35 cellular contexts compared by ENCODE assay signal in the genomic region with DNA sequence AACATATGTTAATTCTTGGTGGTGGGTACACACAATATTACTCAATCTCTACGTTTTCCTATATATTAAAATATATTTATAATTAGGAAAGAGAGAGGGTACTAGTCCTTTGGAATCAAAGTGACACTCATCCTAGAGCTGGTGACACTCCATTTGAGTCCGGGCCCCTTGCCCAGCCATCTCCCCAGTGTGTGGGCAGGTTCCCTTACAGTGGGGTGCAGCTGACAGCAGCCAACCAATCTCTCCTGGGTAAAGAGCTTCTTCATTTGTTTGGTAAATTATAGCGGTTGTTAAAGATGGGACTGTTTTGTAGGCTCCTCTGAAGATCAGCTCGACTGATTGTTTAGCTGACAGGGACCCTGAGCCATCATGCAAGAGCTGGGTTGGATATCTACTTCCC.
"Had no signal": no experiment of that assay in that cellular context is flagged by ENCODE, and none has a peak within 500 bp of the region (broad histone marks: within the 10 kb centered on the region; RNA-seq: fewer than 3 reads in every experiment).

No MANE protein-coding gene starts in this region.

- H3K9me3 Mint-ChIP-seq: activated CD4-positive, alpha-beta memory T cell treated with anti-CD3 and anti-CD28 coated beads for 36 hours; activated naive CD4-positive, alpha-beta T cell treated with anti-CD3 and anti-CD28 coated beads for 36 hours; activated naive CD4-positive, alpha-beta T cell treated with anti-CD3 and anti-CD28 coated beads, Interleukin-2, amount 50 U/mL, for 72 hours; activated naive CD8-positive, alpha-beta T cell treated with anti-CD3 and anti-CD28 coated beads for 36 hours; activated T-cell treated with anti-CD3 and anti-CD28 coated beads, Interleukin-2, amount 50 U/mL, for 4 hours; activated T-cell treated with anti-CD3 and anti-CD28 coated beads, Interleukin-2, amount 50 U/mL, for 72 hours; activated T-helper 1 cell treated with anti-CD3 and anti-CD28 coated beads, Interleukin-12 subunit alpha, Interleukin-12 subunit beta, Interleukin-2, Interleukin-4 antibody, amounts not matched to agents 30 ng/mL and 10 ng/mL and 1 ng/mL, durations not matched to agents 14 hours and 24 hours and 36 hours; activated T-helper 17 cell treated with anti-CD3 and anti-CD28 coated beads, Interleukin-2, amount 50 U/mL, for 72 hours; T-helper 2 cell treated with Interferon-gamma antibody and Interleukin-4, amounts not matched to agents 5 μg/mL and 100 μg/mL, for 36 hours had no signal

- H3K4me3 ChIP-seq: adrenal gland, body of pancreas, breast epithelium had no signal

- H3K4me1 ChIP-seq: adrenal gland, breast epithelium had no signal

- H3K27me3 ChIP-seq: adrenal gland, body of pancreas, brain microvascular endothelial cell, breast epithelium had no signal

- H3K36me3 ChIP-seq: adrenal gland, brain microvascular endothelial cell, breast epithelium, WERI-Rb-1 had no signal

- H3K9me3 ChIP-seq: adrenal gland, body of pancreas had no signal

- H3K36me3 Mint-ChIP-seq: activated CD4-positive, alpha-beta memory T cell treated with anti-CD3 and anti-CD28 coated beads for 36 hours; activated naive CD4-positive, alpha-beta T cell treated with anti-CD3 and anti-CD28 coated beads, Interleukin-2, amount 50 U/mL, for 72 hours; activated naive CD8-positive, alpha-beta T cell treated with anti-CD3 and anti-CD28 coated beads for 36 hours; T-cell; WTC11 had no signal

- H3K4me3 Mint-ChIP-seq: activated CD4-positive, alpha-beta memory T cell treated with anti-CD3 and anti-CD28 coated beads for 36 hours; activated CD4-positive, alpha-beta T cell treated with anti-CD3 and anti-CD28 coated beads for 36 hours; activated CD8-positive, alpha-beta T cell treated with anti-CD3 and anti-CD28 coated beads for 36 hours; activated naive CD4-positive, alpha-beta T cell treated with anti-CD3 and anti-CD28 coated beads for 36 hours; activated naive CD8-positive, alpha-beta T cell treated with anti-CD3 and anti-CD28 coated beads for 36 hours; activated T-cell treated with anti-CD3 and anti-CD28 coated beads, Interleukin-2, amount 50 U/mL, for 4 hours; activated T-cell treated with anti-CD3 and anti-CD28 coated beads, Interleukin-2, amount 50 U/mL, for 72 hours; activated T-helper 1 cell treated with anti-CD3 and anti-CD28 coated beads, Interleukin-12 subunit alpha, Interleukin-12 subunit beta, Interleukin-2, Interleukin-4 antibody, amounts not matched to agents 30 ng/mL and 10 ng/mL and 1 ng/mL, durations not matched to agents 14 hours and 24 hours and 36 hours; activated T-helper 17 cell treated with anti-CD3 and anti-CD28 coated beads, Interleukin-2, amount 50 U/mL, for 72 hours; T-cell; T-helper 2 cell treated with Interferon-gamma antibody and Interleukin-4, amounts not matched to agents 5 μg/mL and 100 μg/mL, for 36 hours; WTC11 had no signal

- H3K27me3 Mint-ChIP-seq: activated CD4-positive, alpha-beta memory T cell treated with anti-CD3 and anti-CD28 coated beads for 36 hours; activated CD4-positive, alpha-beta T cell treated with anti-CD3 and anti-CD28 coated beads for 36 hours; activated CD8-positive, alpha-beta T cell treated with anti-CD3 and anti-CD28 coated beads for 36 hours; activated naive CD8-positive, alpha-beta T cell treated with anti-CD3 and anti-CD28 coated beads for 36 hours; activated T-helper 17 cell treated with anti-CD3 and anti-CD28 coated beads, Interleukin-2, amount 50 U/mL, for 72 hours; T-cell had no signal

- DNase-seq: activated CD4-positive, alpha-beta memory T cell treated with anti-CD3 and anti-CD28 coated beads for 36 hours; activated CD4-positive, alpha-beta T cell treated with anti-CD3 and anti-CD28 coated beads for 36 hours; activated CD4-positive, alpha-beta T cell treated with anti-CD3 and anti-CD28 coated beads for 48 hours; activated CD4-positive, alpha-beta T cell treated with anti-CD3 and anti-CD28 coated beads, Interleukin-2, amount 50 U/mL, for 1 hour; activated CD4-positive, alpha-beta T cell treated with anti-CD3 and anti-CD28 coated beads, Interleukin-2, amount 50 U/mL, for 4 hours; activated CD4-positive, CD25-positive, alpha-beta regulatory T cell; activated CD8-positive, alpha-beta memory T cell treated with anti-CD3 and anti-CD28 coated beads, Interleukin-2, amount 50 U/mL, for 4 hours; activated CD8-positive, alpha-beta T cell treated with anti-CD3 and anti-CD28 coated beads for 36 hours; activated effector memory CD4-positive, alpha-beta T cell treated with anti-CD3 and anti-CD28 coated beads, Interleukin-2, amount 50 U/mL, for 16 hours; activated gamma-delta T cell treated with Interleukin-2 at 50 U/mL for 16 hours; activated naive CD4-positive, alpha-beta T cell; activated naive CD4-positive, alpha-beta T cell treated with anti-CD3 and anti-CD28 coated beads for 36 hours; activated naive CD4-positive, alpha-beta T cell treated with anti-CD3 and anti-CD28 coated beads, Interleukin-2, amount 50 U/mL, for 16 hours; activated naive CD8-positive, alpha-beta T cell treated with anti-CD3 and anti-CD28 coated beads for 36 hours; activated T-cell treated with anti-CD3 and anti-CD28 coated beads for 4 hours; activated T-cell treated with anti-CD3 and anti-CD28 coated beads, Interleukin-2, amount 50 U/mL, for 1 hour; activated T-cell treated with anti-CD3 and anti-CD28 coated beads, Interleukin-2, amount 50 U/mL, for 4 hours; activated T-cell treated with anti-CD3 and anti-CD28 coated beads, Interleukin-2, amount 50 U/mL, for 72 hours; adrenal gland; amniotic stem cell; aorta; body of pancreas; brain microvascular endothelial cell; central memory CD4-positive, alpha-beta T cell; T-cell; T-helper 2 cell; T-helper 9 cell; WERI-Rb-1 had no signal

- H3K4me1 Mint-ChIP-seq: activated CD4-positive, alpha-beta T cell treated with anti-CD3 and anti-CD28 coated beads for 36 hours; activated naive CD8-positive, alpha-beta T cell treated with anti-CD3 and anti-CD28 coated beads for 36 hours; activated T-helper 17 cell treated with anti-CD3 and anti-CD28 coated beads, Interleukin-2, amount 50 U/mL, for 72 hours had no signal

- H3K27ac Mint-ChIP-seq: activated CD4-positive, alpha-beta memory T cell treated with anti-CD3 and anti-CD28 coated beads for 36 hours; activated CD4-positive, alpha-beta T cell treated with anti-CD3 and anti-CD28 coated beads for 36 hours; activated CD8-positive, alpha-beta T cell treated with anti-CD3 and anti-CD28 coated beads for 36 hours; activated naive CD4-positive, alpha-beta T cell treated with anti-CD3 and anti-CD28 coated beads for 36 hours; activated naive CD4-positive, alpha-beta T cell treated with anti-CD3 and anti-CD28 coated beads, Interleukin-2, amount 50 U/mL, for 72 hours; activated naive CD8-positive, alpha-beta T cell treated with anti-CD3 and anti-CD28 coated beads for 36 hours; activated T-cell treated with anti-CD3 and anti-CD28 coated beads, Interleukin-2, amount 50 U/mL, for 72 hours; activated T-helper 1 cell treated with anti-CD3 and anti-CD28 coated beads, Interleukin-12 subunit alpha, Interleukin-12 subunit beta, Interleukin-2, Interleukin-4 antibody, amounts not matched to agents 30 ng/mL and 10 ng/mL and 1 ng/mL, durations not matched to agents 14 hours and 24 hours and 36 hours; activated T-helper 17 cell treated with anti-CD3 and anti-CD28 coated beads, Interleukin-2, amount 50 U/mL, for 72 hours; T-cell; T-helper 2 cell treated with Interferon-gamma antibody and Interleukin-4, amounts not matched to agents 5 μg/mL and 100 μg/mL, for 36 hours; WTC11 had no signal

- ATAC-seq: activated CD4-positive, alpha-beta T cell treated with anti-CD3 and anti-CD28 coated beads for 36 hours; activated CD4-positive, CD25-positive, alpha-beta regulatory T cell treated with anti-CD3 and anti-CD28 coated beads, Interleukin-2, amount 50 U/mL, for 24 hours; activated CD8-positive, alpha-beta T cell treated with anti-CD3 and anti-CD28 coated beads for 36 hours; activated naive CD4-positive, alpha-beta T cell treated with anti-CD3 and anti-CD28 coated beads, Interleukin-2, amount 50 U/mL, for 72 hours; activated T-cell treated with anti-CD3 and anti-CD28 coated beads, Interleukin-2, amount 50 U/mL, for 4 hours; activated T-cell treated with anti-CD3 and anti-CD28 coated beads, Interleukin-2, amount 50 U/mL, for 72 hours; activated T-helper 17 cell treated with anti-CD3 and anti-CD28 coated beads, Interleukin-2, amount 50 U/mL, for 72 hours; body of pancreas; T-cell; WTC11 had no signal

- H3K27ac ChIP-seq: adrenal gland, body of pancreas, brain microvascular endothelial cell, breast epithelium, WERI-Rb-1 had no signal
